In genomic region chr5:64165500-64166200, GRCh38 we compare ENCODE assay signal across 9 cellular contexts. TPM values are rescaled to one million over a fixed set of nuclear protein-coding genes. Genes with fewer than 3 reads are reported as not detected.
DNase-seq lines count a peak whose midpoint lies in the region; ATAC-seq, FAIRE-seq and TF ChIP-seq lines count a peak whose summit lies in the region.
"Had no signal": no experiment of that assay in that cellular context is flagged by ENCODE, and none has a peak within 500 bp of the region (broad histone marks: within the 10 kb centered on the region; RNA-seq: fewer than 3 reads in every experiment).

Gene RNF180 (plus strand): TSS chr5:64165843. CDS start chr5:64200808, 34,965 bp downstream.

- peak within 1 kb of the TSS; percentile 61 for H3K9ac ChIP-seq in endothelial cell of umbilical vein (replicated peaks; ENCODE audit: extremely low read depth, insufficient read depth, low read length)

- POLR2A ChIA-PET in A549 (lab: Yijun Ruan, JAX) (no interaction called here), endothelial cell of umbilical vein (lab: Charles Lee) (no interaction called here)

- H3K79me2 ChIP-seq in endothelial cell of umbilical vein (ENCODE audit: control insufficient read depth, insufficient read depth, low read length): no peaks in the 10 kb centered on the region

- WGBS in A549 (ENCODE audit: missing lambda C conversion rate): 3% methylated on average over 26 of the region's 88 CpGs
- WGBS in thyroid gland, 2 donors: 0 to 1% methylated on average over 7 to 15 of the region's 88 CpGs

- DNase-seq in A549 (ENCODE audit: low read depth in 1 of 2, low spot score in 1 of 2) (peak; percentile 10 to 21), Peyer's patch (peak; percentile 15 to 72 (median 52)), endothelial cell of umbilical vein (ENCODE audit: low read depth, low spot score) (peak; percentile 39), mesenteric fat pad (ENCODE audit: low spot score) (peak; percentile 90), thyroid gland (peak; percentile 59 to 60), SIG-M5 (lab: John Stamatoyannopoulos, UW) (no peak), UCSD-AML1 (lab: John Stamatoyannopoulos, UW; ENCODE audit: unreplicated experiment) (no peak)

- H3K9me3 ChIP-seq in A549: no peaks in the 10 kb centered on the region
- no peaks in the 10 kb centered on the region for H3K9me3 ChIP-seq in Peyer's patch
- no peaks in the 10 kb centered on the region for H3K9me3 ChIP-seq in endothelial cell of umbilical vein (replicated peaks; ENCODE audit: control insufficient read depth, insufficient read depth, low read length)
- H3K9me3 ChIP-seq in thyroid gland: no peaks in the 10 kb centered on the region

- H3K27ac ChIP-seq in A549: peak within 1 kb of the TSS; percentile 21 to 69; a peak in 5 of 6 replicates
- H3K27ac ChIP-seq in Peyer's patch: peak within 1 kb of the TSS; percentile 41 to 71 (median 55)
- no peak within 1 kb of the TSS for H3K27ac ChIP-seq in endothelial cell of umbilical vein (ENCODE audit: insufficient read depth, low read depth, low read length)
- peak within 1 kb of the TSS; percentile 89 to 96 (median 95) for H3K27ac ChIP-seq in thyroid gland

- H3K27me3 ChIP-seq in Peyer's patch: no peaks in the 10 kb centered on the region
- peaks cover 13 to 18% of the 10 kb centered on the region in 2 experiments for H3K27me3 ChIP-seq in endothelial cell of umbilical vein (ENCODE audit: control insufficient read depth in 2 of 2, insufficient read depth in 2 of 2, low read length in 2 of 2)
- no peaks in the 10 kb centered on the region for H3K27me3 ChIP-seq in thyroid gland

- H3K4me1 ChIP-seq in A549 (no peaks in the 10 kb centered on the region), Peyer's patch (peaks cover 0 to 4% (median 0%) of the 10 kb centered on the region in 4 donors), endothelial cell of umbilical vein (ENCODE audit: control insufficient read depth, extremely low read depth, insufficient read depth, low read length) (peaks cover 6% of the 10 kb centered on the region), thyroid gland (peaks cover 31 to 41% of the 10 kb centered on the region in 2 donors)

- H3K36me3 ChIP-seq in Peyer's patch: no peaks in the 10 kb centered on the region
- no peaks in the 10 kb centered on the region for H3K36me3 ChIP-seq in endothelial cell of umbilical vein (ENCODE audit: control insufficient read depth in 2 of 2, extremely low read depth in 1 of 2, insufficient read depth in 2 of 2, low read length in 2 of 2)
- no peaks in the 10 kb centered on the region for H3K36me3 ChIP-seq in thyroid gland

- no peak for TF ChIP-seq RAD21 in A549 (conservative IDR thresholded peaks at IDR 0.05 in 1 of 2, IDR thresholded peaks at IDR 0.05 in 1 of 2)

- intact Hi-C loops in endothelial cell of umbilical vein (cut with micrococcal nuclease) (no loop called here), thyroid gland (cut with DNase I) (no loop called here)

- H2AFZ ChIP-seq in endothelial cell of umbilical vein (ENCODE audit: low read depth, low read length): peak within 1 kb of the TSS; percentile 84

- peak within 1 kb of the TSS; percentile 54 for H3K4me3 ChIP-seq in A549
- peak within 1 kb of the TSS; percentile 37 to 89 (median 61) for H3K4me3 ChIP-seq in Peyer's patch
- peak within 1 kb of the TSS; percentile 67 to 88 (median 77) for H3K4me3 ChIP-seq in endothelial cell of umbilical vein (replicated peaks in 1 of 3; ENCODE audit: insufficient read depth in 1 of 3, low read depth in 1 of 3, low read length in 3 of 3)
- peak within 1 kb of the TSS; percentile 72 to 91 (median 75) for H3K4me3 ChIP-seq in thyroid gland (replicated peaks in 1 of 3)

- CTCF ChIA-PET in A549 (lab: Yijun Ruan, JAX) (interaction anchor here (1.2 to 1.9 kb wide), 2 partner anchors 18 to 42 kb away, joined by 4 read pairs; no protein-coding TSS in a partner anchor), endothelial cell of umbilical vein (lab: Charles Lee) (interaction anchor here (1.2 to 2.1 kb wide), 5 partner anchors 11 to 63 kb away, joined by 3 to 10 read pairs (median 3); no protein-coding TSS in a partner anchor)

- no peak for TF ChIP-seq POLR2A in A549 (IDR thresholded peaks at IDR 0.05; ENCODE audit: low read length)
- no peak for TF ChIP-seq POLR2A in Peyer's patch (IDR thresholded peaks at IDR 0.05)
- no peak for TF ChIP-seq POLR2A in endothelial cell of umbilical vein (IDR thresholded peaks at IDR 0.05; ENCODE audit: low read depth, low read length)
- TF ChIP-seq POLR2A in thyroid gland (IDR thresholded peaks at IDR 0.05): peak in 1 of 2 donors; percentile 32

- peak within 1 kb of the TSS; percentile 89 for H3K4me2 ChIP-seq in A549
- peak within 1 kb of the TSS; percentile 81 for H3K4me2 ChIP-seq in endothelial cell of umbilical vein (ENCODE audit: insufficient read depth, low read length)

- H3K9me1 ChIP-seq in endothelial cell of umbilical vein (replicated peaks; ENCODE audit: control insufficient read depth, extremely low read depth, insufficient read depth, low read length): no peaks in the 10 kb centered on the region

- BruUV-seq in endothelial cell of umbilical vein (replicated peaks; lab: Mats Ljungman, UMichigan): no TSS peak

- ATAC-seq in A549 (peak; percentile 81 to 89), GM19324 (IDR thresholded peaks at IDR 0.05; ENCODE audit: low FRiP score, unreplicated experiment) (peak; percentile 62)

- no peak for TF ChIP-seq EP300 in A549 (IDR thresholded peaks at IDR 0.05)

- dilution Hi-C loops in endothelial cell of umbilical vein (cut with MboI; ENCODE audit: extremely low pct_ligation_motif_present, low sequenced_read_pairs): no loop called here

- TF ChIP-seq CTCF in A549 (IDR thresholded peaks at IDR 0.05): no peak
- no peak for TF ChIP-seq CTCF in Peyer's patch (IDR thresholded peaks at IDR 0.05)
- no peak for TF ChIP-seq CTCF in endothelial cell of umbilical vein (IDR thresholded peaks at IDR 0.05; ENCODE audit: extremely low read depth in 1 of 2, insufficient read depth in 1 of 2, low read depth in 1 of 2, low read length in 2 of 2)
- no peak for TF ChIP-seq CTCF in thyroid gland (IDR thresholded peaks at IDR 0.05)

- no peaks in the 10 kb centered on the region for H4K20me1 ChIP-seq in endothelial cell of umbilical vein (replicated peaks; ENCODE audit: control insufficient read depth, extremely low read depth, insufficient read depth, low read length)

- no peak for FAIRE-seq in A549 (lab: Jason Lieb, UNC)
- FAIRE-seq in endothelial cell of umbilical vein (lab: Jason Lieb, UNC): no peak

TF ChIP-seq in A549, 52 proteins besides CTCF, POLR2A, EP300 and RAD21 (continues in another document):
- TF ChIP-seq EHF (CRISPR knock-in tag; IDR thresholded peaks at IDR 0.05): no peak
- TF ChIP-seq CHD2 (IDR thresholded peaks at IDR 0.05; ENCODE audit: low read length, partially characterized antibody): no peak
- no peak for TF ChIP-seq MYC (IDR thresholded peaks at IDR 0.05; ENCODE audit: borderline replicate concordance, low read length)
- peak; percentile 40; the same call in 1 of the 2 replicates for TF ChIP-seq MAX (IDR thresholded peaks at IDR 0.05)
- TF ChIP-seq CHD4 (IDR thresholded peaks at IDR 0.05; ENCODE audit: borderline replicate concordance): no peak
- TF ChIP-seq KDM1A (IDR thresholded peaks at IDR 0.05; ENCODE audit: low read depth): no peak
- TF ChIP-seq HOXA7 (CRISPR knock-in tag; IDR thresholded peaks at IDR 0.05): no peak
- TF ChIP-seq TFCP2L1 (CRISPR knock-in tag; IDR thresholded peaks at IDR 0.05): no peak
- TF ChIP-seq CBX8 (IDR thresholded peaks at IDR 0.05): 0 out of 2 replicates have a peak, but pooled peaks have one; percentile 1
- no peak for TF ChIP-seq NPAS2 (CRISPR knock-in tag; IDR thresholded peaks at IDR 0.05; ENCODE audit: borderline replicate concordance)
- no peak for TF ChIP-seq FOSL2 (IDR thresholded peaks at IDR 0.05)
- TF ChIP-seq FOSL2 (CRISPR knock-in tag; IDR thresholded peaks at IDR 0.05): no peak

TF ChIP-seq in endothelial cell of umbilical vein, 7 proteins besides CTCF, POLR2A, EP300 and RAD21:
- TF ChIP-seq EZH2 (IDR thresholded peaks at IDR 0.05; ENCODE audit: borderline replicate concordance, low read depth, low read length, severe bottlenecking): peak; percentile 45
- no peak for TF ChIP-seq MYC (IDR thresholded peaks at IDR 0.05; ENCODE audit: low read depth, low read length)
- no peak for TF ChIP-seq GATA2 (IDR thresholded peaks at IDR 0.05; ENCODE audit: insufficient read depth, insufficient read length, low read depth, low read length)
- TF ChIP-seq FOS (IDR thresholded peaks at IDR 0.05; ENCODE audit: borderline replicate concordance, insufficient read depth, low read length): no peak

RNA-seq across cellular contexts. Expression of gene RNF180, which starts in this region (rescaled TPM):
- polyA plus RNA-seq in A549 (2011; rRNA removed) (0.32 and 0.50 TPM in 2 replicates), A549 (2017; fragmentation: RNase III; extraction: RNeasy Plus Mini Kit Qiagen cat#74134 plus additional on column Dnase treatment) (0.14 to 0.24 TPM (median 0.21 TPM) in 3 replicates), endothelial cell of umbilical vein (0.62 and 0.65 TPM in 2 replicates)
- polyA plus RNA-seq in A549 (2012; cell fraction: cytosol; rRNA removed): 0.04 and 0.10 TPM in 2 replicates
- polyA plus RNA-seq in A549 (2012; cell fraction: nucleus; rRNA removed): 0.05 and 0.07 TPM in 2 replicates
- polyA minus RNA-seq in A549 (2011; rRNA and poly(A)+ RNA removed): 0.15 and 0.37 TPM in 2 replicates
- total RNA-seq in Peyer's patch (1 to 10 TPM; 3.2 to 9.1 (median 4.3) TPM), endothelial cell of umbilical vein (3.4 and 5.6 TPM in 2 replicates), mesenteric fat pad (13.0 TPM), thyroid gland (10 to 100 TPM; 50.5 to 99.0 (median 63.1) TPM)
- 0.72 and 0.80 TPM in 2 replicates for polyA plus RNA-seq in endothelial cell of umbilical vein (2011; cell fraction: cytosol; rRNA removed)
- 2.4 and 2.8 TPM in 2 replicates for polyA plus RNA-seq in endothelial cell of umbilical vein (2011; cell fraction: nucleus; rRNA removed)
- 0.56 and 0.64 TPM in 2 replicates for polyA plus RNA-seq in endothelial cell of umbilical vein (2012)
- 3.4 and 5.2 TPM in 2 replicates for polyA minus RNA-seq in endothelial cell of umbilical vein
- not detected for polyA minus RNA-seq in endothelial cell of umbilical vein (2011; cell fraction: cytosol; rRNA and poly(A)+ RNA removed)
- polyA minus RNA-seq in endothelial cell of umbilical vein (2011; cell fraction: nucleus; rRNA and poly(A)+ RNA removed): 6.1 and 7.7 TPM in 2 replicates
- total RNA-seq: activated naive CD4-positive, alpha-beta T cell treated with anti-CD3 and anti-CD28 coated beads, Interleukin-2, amount 50 U/mL, for 72 hours had no signal

Comparison
In these comparisons a context has a peak if more than half of its experiments do, and no peak if none do; other contexts are left out.
1. Peak in DNase-seq, ATAC-seq, H3K4me3 ChIP-seq, H3K27ac ChIP-seq and H3K4me2 ChIP-seq in A549; RNA of the gene not detected or under 1 TPM.
2. DNase-seq: peak in Peyer's patch (3 of 3), endothelial cell of umbilical vein (single experiment), mesenteric fat pad (single experiment) and thyroid gland (2 of 2); none in SIG-M5 (single experiment) and UCSD-AML1 (single experiment).
3. Peak in every context shown above with its lines, with median percentiles within 50 percentile points of each other: H3K4me3 ChIP-seq.